Comparison of ENCODE assay signal across 30 cellular contexts in the genomic region with DNA sequence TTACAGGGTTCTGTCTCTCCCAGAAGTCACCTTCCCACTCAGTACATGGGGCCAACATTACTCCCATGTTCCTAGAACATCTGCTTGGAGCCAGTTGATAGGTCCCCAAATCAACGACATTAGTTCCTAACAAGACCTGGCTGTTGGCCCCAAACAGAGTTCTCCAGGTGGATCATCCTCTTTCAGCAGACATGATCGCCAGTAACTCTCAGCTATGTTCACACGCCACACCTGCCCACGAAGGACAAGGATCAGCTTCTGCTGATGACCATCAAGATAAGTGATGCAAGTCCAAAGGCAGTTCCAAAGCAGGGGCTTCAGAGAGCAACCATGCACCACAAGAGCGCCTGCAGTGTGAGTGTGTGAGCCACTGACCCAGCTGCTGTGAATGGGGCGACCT.
"Had no signal": no experiment of that assay in that cellular context is flagged by ENCODE, and none has a peak within 500 bp of the region (broad histone marks: within the 10 kb centered on the region; RNA-seq: fewer than 3 reads in every experiment).

No MANE protein-coding gene starts in this region.

- H3K27ac ChIP-seq: ascending aorta, breast epithelium, cardiac muscle cell, coronary artery, dorsolateral prefrontal cortex, esophagus squamous epithelium had no signal

- DNase-seq: activated CD4-positive, alpha-beta memory T cell treated with anti-CD3 and anti-CD28 coated beads for 36 hours; activated CD4-positive, alpha-beta T cell treated with anti-CD3 and anti-CD28 coated beads for 36 hours; activated CD4-positive, alpha-beta T cell treated with anti-CD3 and anti-CD28 coated beads, Interleukin-2, amount 10 ng/mL, durations not matched to agents 24 days and 14 days; activated CD4-positive, CD25-positive, alpha-beta regulatory T cell; activated CD4-positive, CD25-positive, alpha-beta regulatory T cell treated with anti-CD3 and anti-CD28 coated beads, Interleukin-2, amount 50 U/mL, for 72 hours; activated gamma-delta T cell; activated naive CD4-positive, alpha-beta T cell; activated naive CD4-positive, alpha-beta T cell treated with anti-CD3 and anti-CD28 coated beads, Interleukin-2, amount 10 ng/mL, durations not matched to agents 7 days and 5 days; activated naive CD8-positive, alpha-beta T cell treated with anti-CD3 and anti-CD28 coated beads, Interleukin-2, amount 10 ng/mL, durations not matched to agents 7 days and 5 days; activated T-cell treated with anti-CD3 and anti-CD28 coated beads for 4 hours; activated T-cell treated with anti-CD3 and anti-CD28 coated beads, Interleukin-2, amount 50 U/mL, for 24 hours; activated T-cell treated with anti-CD3 and anti-CD28 coated beads, Interleukin-2, amount 50 U/mL, for 72 hours; central memory CD4-positive, alpha-beta T cell; cerebellar nuclear complex; dorsolateral prefrontal cortex; effector memory CD4-positive, alpha-beta T cell; erythroblast; esophagus squamous epithelium; head of caudate nucleus; T-helper 1 cell; T-helper 17 cell had no signal

- H3K27me3 ChIP-seq: ascending aorta, breast epithelium, cardiac muscle cell, dorsolateral prefrontal cortex, esophagus squamous epithelium had no signal

- H3K4me3 ChIP-seq: ascending aorta, breast epithelium, cardiac muscle cell, coronary artery, dorsolateral prefrontal cortex, esophagus squamous epithelium had no signal

- H3K27ac Mint-ChIP-seq: activated CD4-positive, alpha-beta memory T cell treated with anti-CD3 and anti-CD28 coated beads for 36 hours; activated CD4-positive, alpha-beta T cell treated with anti-CD3 and anti-CD28 coated beads for 36 hours; activated CD4-positive, alpha-beta T cell treated with anti-CD3 and anti-CD28 coated beads, Interleukin-2, amount 10 ng/mL, durations not matched to agents 24 days and 14 days; activated CD8-positive, alpha-beta T cell treated with anti-CD3 and anti-CD28 coated beads, Interleukin-2, amount 10 ng/mL, durations not matched to agents 7 days and 5 days; activated naive CD4-positive, alpha-beta T cell treated with anti-CD3 and anti-CD28 coated beads, Interleukin-2, amount 10 ng/mL, durations not matched to agents 7 days and 5 days; activated naive CD8-positive, alpha-beta T cell treated with anti-CD3 and anti-CD28 coated beads, Interleukin-2, amount 10 ng/mL, durations not matched to agents 7 days and 5 days; activated T-cell treated with anti-CD3 and anti-CD28 coated beads, Interleukin-2, amount 50 U/mL, for 72 hours; brain; dendritic cell treated with granulocyte-macrophage colony-stimulating factor and Interleukin-4, amounts not matched to agents 40 ng/mL and 50 ng/mL, for 4 days; T-helper 17 cell; T-helper 2 cell treated with Interferon-gamma antibody and Interleukin-4, amounts not matched to agents 5 μg/mL and 100 μg/mL, for 36 hours had no signal

- H3K27me3 Mint-ChIP-seq: activated CD4-positive, alpha-beta memory T cell treated with anti-CD3 and anti-CD28 coated beads for 36 hours; activated CD4-positive, alpha-beta T cell treated with anti-CD3 and anti-CD28 coated beads for 36 hours; activated CD4-positive, alpha-beta T cell treated with anti-CD3 and anti-CD28 coated beads, Interleukin-2, amount 10 ng/mL, durations not matched to agents 24 days and 14 days; activated naive CD4-positive, alpha-beta T cell treated with anti-CD3 and anti-CD28 coated beads, Interleukin-2, amount 10 ng/mL, durations not matched to agents 7 days and 5 days; activated naive CD8-positive, alpha-beta T cell treated with anti-CD3 and anti-CD28 coated beads, Interleukin-2, amount 10 ng/mL, durations not matched to agents 7 days and 5 days; activated T-cell treated with anti-CD3 and anti-CD28 coated beads, Interleukin-2, amount 50 U/mL, for 24 hours; brain; dendritic cell treated with granulocyte-macrophage colony-stimulating factor and Interleukin-4, amounts not matched to agents 40 ng/mL and 50 ng/mL, for 4 days; T-helper 17 cell had no signal

- H3K9me3 Mint-ChIP-seq: activated CD4-positive, alpha-beta memory T cell treated with anti-CD3 and anti-CD28 coated beads for 36 hours; activated CD4-positive, alpha-beta T cell treated with anti-CD3 and anti-CD28 coated beads, Interleukin-2, amount 10 ng/mL, durations not matched to agents 24 days and 14 days; activated naive CD4-positive, alpha-beta T cell treated with anti-CD3 and anti-CD28 coated beads, Interleukin-2, amount 10 ng/mL, durations not matched to agents 7 days and 5 days; activated naive CD4-positive, alpha-beta T cell treated with anti-CD3 and anti-CD28 coated beads, Interleukin-2, amount 50 U/mL, for 72 hours; activated naive CD8-positive, alpha-beta T cell treated with anti-CD3 and anti-CD28 coated beads, Interleukin-2, amount 10 ng/mL, durations not matched to agents 7 days and 5 days; activated T-cell treated with anti-CD3 and anti-CD28 coated beads, Interleukin-2, amount 50 U/mL, for 24 hours; activated T-cell treated with anti-CD3 and anti-CD28 coated beads, Interleukin-2, amount 50 U/mL, for 72 hours; brain; dendritic cell treated with granulocyte-macrophage colony-stimulating factor and Interleukin-4, amounts not matched to agents 40 ng/mL and 50 ng/mL, for 4 days; T-helper 2 cell treated with Interferon-gamma antibody and Interleukin-4, amounts not matched to agents 5 μg/mL and 100 μg/mL, for 36 hours had no signal

- H3K4me3 Mint-ChIP-seq: activated CD4-positive, alpha-beta memory T cell treated with anti-CD3 and anti-CD28 coated beads for 36 hours; activated CD4-positive, alpha-beta T cell treated with anti-CD3 and anti-CD28 coated beads for 36 hours; activated CD4-positive, alpha-beta T cell treated with anti-CD3 and anti-CD28 coated beads, Interleukin-2, amount 10 ng/mL, durations not matched to agents 24 days and 14 days; activated CD8-positive, alpha-beta T cell treated with anti-CD3 and anti-CD28 coated beads, Interleukin-2, amount 10 ng/mL, durations not matched to agents 7 days and 5 days; activated naive CD4-positive, alpha-beta T cell treated with anti-CD3 and anti-CD28 coated beads, Interleukin-2, amount 10 ng/mL, durations not matched to agents 7 days and 5 days; activated naive CD8-positive, alpha-beta T cell treated with anti-CD3 and anti-CD28 coated beads, Interleukin-2, amount 10 ng/mL, durations not matched to agents 7 days and 5 days; activated T-cell treated with anti-CD3 and anti-CD28 coated beads, Interleukin-2, amount 50 U/mL, for 24 hours; activated T-cell treated with anti-CD3 and anti-CD28 coated beads, Interleukin-2, amount 50 U/mL, for 72 hours; brain; dendritic cell treated with granulocyte-macrophage colony-stimulating factor and Interleukin-4, amounts not matched to agents 40 ng/mL and 50 ng/mL, for 4 days; T-helper 17 cell; T-helper 2 cell treated with Interferon-gamma antibody and Interleukin-4, amounts not matched to agents 5 μg/mL and 100 μg/mL, for 36 hours had no signal

- H3K9me3 ChIP-seq: ascending aorta, breast epithelium, esophagus squamous epithelium had no signal

- H3K4me1 Mint-ChIP-seq: activated CD4-positive, alpha-beta T cell treated with anti-CD3 and anti-CD28 coated beads for 36 hours; activated naive CD4-positive, alpha-beta T cell treated with anti-CD3 and anti-CD28 coated beads, Interleukin-2, amount 10 ng/mL, durations not matched to agents 7 days and 5 days; activated naive CD8-positive, alpha-beta T cell treated with anti-CD3 and anti-CD28 coated beads, Interleukin-2, amount 10 ng/mL, durations not matched to agents 7 days and 5 days; brain had no signal

- H3K4me1 ChIP-seq: ascending aorta, breast epithelium, esophagus squamous epithelium had no signal
